In genomic region chr10:101783736-101784118, GRCh38 we compare ENCODE assay signal across 1 cellular context.
TF ChIP-seq lines count a peak whose summit lies in the region.

No MANE protein-coding gene starts in this region.

TF ChIP-seq in HepG2, 621 proteins besides CTCF, POLR2A, EP300 and RAD21:
- TF ChIP-seq ZNF264 (CRISPR knock-in tag; IDR thresholded peaks at IDR 0.05) (0 out of 2 replicates have a peak, but pooled peaks have one; percentile 31), ELF1 (CRISPR knock-in tag; IDR thresholded peaks at IDR 0.05) (no peak), ZBTB3 (CRISPR knock-in tag; IDR thresholded peaks at IDR 0.05; ENCODE audit: borderline replicate concordance, low read depth) (no peak), ZNF235 (CRISPR knock-in tag; IDR thresholded peaks at IDR 0.05; ENCODE audit: borderline replicate concordance) (no peak), ZNF367 (CRISPR knock-in tag; IDR thresholded peaks at IDR 0.05; ENCODE audit: borderline replicate concordance) (no peak), ZNF777 (CRISPR knock-in tag; IDR thresholded peaks at IDR 0.05) (0 out of 2 replicates have a peak, but pooled peaks have one; percentile 1), TRAFD1 (CRISPR knock-in tag; IDR thresholded peaks at IDR 0.05; ENCODE audit: borderline replicate concordance) (no peak), SRSF4 (IDR thresholded peaks at IDR 0.05; ENCODE audit: low read depth, low read length, poor library complexity, severe bottlenecking) (no peak), RBM22 (optimal IDR thresholded peaks at IDR 0.05; ENCODE audit: low read length) (peak; percentile 72), MEIS1 (CRISPR knock-in tag; IDR thresholded peaks at IDR 0.05; ENCODE audit: borderline replicate concordance) (no peak), ZNF878 (CRISPR knock-in tag; IDR thresholded peaks at IDR 0.05) (no peak), ZSCAN21 (CRISPR knock-in tag; IDR thresholded peaks at IDR 0.05; ENCODE audit: borderline replicate concordance) (no peak), ZNF567 (CRISPR knock-in tag; IDR thresholded peaks at IDR 0.05; ENCODE audit: borderline replicate concordance) (no peak), PHB2 (IDR thresholded peaks at IDR 0.05; ENCODE audit: partially characterized antibody) (no peak), ZNF841 (CRISPR knock-in tag; IDR thresholded peaks at IDR 0.05; ENCODE audit: borderline replicate concordance) (no peak), HOXA3 (CRISPR knock-in tag; IDR thresholded peaks at IDR 0.05) (no peak), ZNF768 (CRISPR knock-in tag; IDR thresholded peaks at IDR 0.05) (no peak), ZSCAN20 (CRISPR knock-in tag; IDR thresholded peaks at IDR 0.05; ENCODE audit: borderline replicate concordance) (0 out of 2 replicates have a peak, but pooled peaks have one; percentile 7), IRX3 (CRISPR knock-in tag; IDR thresholded peaks at IDR 0.05; ENCODE audit: borderline replicate concordance, low read depth) (no peak), IRF9 (CRISPR knock-in tag; IDR thresholded peaks at IDR 0.05; ENCODE audit: borderline replicate concordance) (no peak), MZF1 (CRISPR knock-in tag; IDR thresholded peaks at IDR 0.05; ENCODE audit: borderline replicate concordance) (no peak), SP5 (CRISPR knock-in tag; IDR thresholded peaks at IDR 0.05; ENCODE audit: borderline replicate concordance, low read depth) (no peak)
- TF ChIP-seq, protein P1, sequence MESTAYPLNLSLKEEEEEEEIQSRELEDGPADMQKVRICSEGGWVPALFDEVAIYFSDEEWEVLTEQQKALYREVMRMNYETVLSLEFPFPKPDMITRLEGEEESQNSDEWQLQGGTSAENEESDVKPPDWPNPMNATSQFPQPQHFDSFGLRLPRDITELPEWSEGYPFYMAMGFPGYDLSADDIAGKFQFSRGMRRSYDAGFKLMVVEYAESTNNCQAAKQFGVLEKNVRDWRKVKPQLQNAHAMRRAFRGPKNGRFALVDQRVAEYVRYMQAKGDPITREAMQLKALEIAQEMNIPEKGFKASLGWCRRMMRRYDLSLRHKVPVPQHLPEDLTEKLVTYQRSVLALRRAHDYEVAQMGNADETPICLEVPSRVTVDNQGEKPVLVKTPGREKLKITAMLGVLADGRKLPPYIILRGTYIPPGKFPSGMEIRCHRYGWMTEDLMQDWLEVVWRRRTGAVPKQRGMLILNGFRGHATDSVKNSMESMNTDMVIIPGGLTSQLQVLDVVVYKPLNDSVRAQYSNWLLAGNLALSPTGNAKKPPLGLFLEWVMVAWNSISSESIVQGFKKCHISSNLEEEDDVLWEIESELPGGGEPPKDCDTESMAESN (CRISPR knock-in tag; conservative IDR thresholded peaks at IDR 0.05), result peak; percentile 41; the same call in 1 of the 2 replicates
